Comparison of ENCODE assay signal across 25 cellular contexts in genomic region chr3:73667889-73668288, GRCh38. TPM values are rescaled to one million over a fixed set of nuclear protein-coding genes. Genes with fewer than 3 reads are reported as not detected.
"Had no signal": no experiment of that assay in that cellular context is flagged by ENCODE, and none has a peak within 500 bp of the region (broad histone marks: within the 10 kb centered on the region; RNA-seq: fewer than 3 reads in every experiment).

No MANE protein-coding gene starts in this region.

- H3K9me2 ChIP-seq: SK-N-SH had no signal

- H3K4me2 ChIP-seq: SK-N-SH had no signal

- ATAC-seq: activated CD4-positive, alpha-beta T cell treated with anti-CD3 and anti-CD28 coated beads for 36 hours; activated CD8-positive, alpha-beta T cell treated with anti-CD3 and anti-CD28 coated beads, Interleukin-2, amount 10 ng/mL, durations not matched to agents 7 days and 5 days; activated naive CD4-positive, alpha-beta T cell treated with anti-CD3 and anti-CD28 coated beads, Interleukin-2, amount 50 U/mL, for 72 hours; activated naive CD8-positive, alpha-beta T cell treated with anti-CD3 and anti-CD28 coated beads, Interleukin-2, amount 50 U/mL, for 24 hours had no signal

- H3K27me3 Mint-ChIP-seq: activated naive CD8-positive, alpha-beta T cell treated with anti-CD3 and anti-CD28 coated beads, Interleukin-2, amount 50 U/mL, for 24 hours; activated T-cell treated with anti-CD3 and anti-CD28 coated beads, Interleukin-2, amount 50 U/mL, for 24 hours; brain had no signal

- H3K4me3 ChIP-seq: Peyer's patch, SJCRH30 had no signal

- H3K27ac ChIP-seq: Peyer's patch, RWPE1, SJCRH30 had no signal

- H3K4me1 ChIP-seq: Peyer's patch, SJCRH30 had no signal

- H3K27me3 ChIP-seq: Peyer's patch, SJCRH30 had no signal

- H3K27ac Mint-ChIP-seq: activated CD4-positive, alpha-beta T cell treated with anti-CD3 and anti-CD28 coated beads for 36 hours; activated CD8-positive, alpha-beta T cell treated with anti-CD3 and anti-CD28 coated beads, Interleukin-2, amount 10 ng/mL, durations not matched to agents 7 days and 5 days; activated naive CD4-positive, alpha-beta T cell treated with anti-CD3 and anti-CD28 coated beads, Interleukin-2, amount 50 U/mL, for 72 hours; activated naive CD8-positive, alpha-beta T cell treated with anti-CD3 and anti-CD28 coated beads, Interleukin-2, amount 50 U/mL, for 24 hours; activated T-cell treated with anti-CD3 and anti-CD28 coated beads, Interleukin-2, amount 50 U/mL, for 24 hours had no signal

- H3K9me3 Mint-ChIP-seq: brain had no signal

- H3K36me3 Mint-ChIP-seq: activated naive CD4-positive, alpha-beta T cell treated with anti-CD3 and anti-CD28 coated beads, Interleukin-2, amount 50 U/mL, for 72 hours; brain had no signal

- DNase-seq: activated CD4-positive, alpha-beta T cell treated with anti-CD3 and anti-CD28 coated beads for 36 hours; activated CD4-positive, alpha-beta T cell treated with anti-CD3 and anti-CD28 coated beads, Interleukin-2, amount 50 U/mL, for 1 hour; activated CD8-positive, alpha-beta memory T cell treated with anti-CD3 and anti-CD28 coated beads, Interleukin-2, amount 50 U/mL, for 48 hours; activated CD8-positive, alpha-beta T cell treated with anti-CD3 and anti-CD28 coated beads, Interleukin-2, amount 10 ng/mL, durations not matched to agents 7 days and 5 days; activated effector memory CD4-positive, alpha-beta T cell treated with anti-CD3 and anti-CD28 coated beads, Interleukin-2, amount 50 U/mL, for 16 hours; activated naive CD4-positive, alpha-beta T cell treated with Interleukin-2 at 50 U/mL for 16 hours; activated naive CD8-positive, alpha-beta T cell treated with anti-CD3 and anti-CD28 coated beads, Interleukin-2, amount 50 U/mL, for 24 hours; activated T-cell treated with anti-CD3 and anti-CD28 coated beads, Interleukin-2, amount 50 U/mL, for 24 hours; amygdala; Karpas-422; NCI-H1105 treated with DMSO at 0.1 percent for 48 hours; NCI-H146; NCI-H187 treated with DMSO at 0.1 percent for 48 hours; NCI-H2081 treated with DMSO at 0.1 percent for 48 hours; NCI-H446; NCI-H524; Peyer's patch; Right ventricle myocardium superior; SJCRH30; SK-N-SH; T-helper 1 cell had no signal

- H3K4me3 Mint-ChIP-seq: activated CD4-positive, alpha-beta T cell treated with anti-CD3 and anti-CD28 coated beads for 36 hours; activated CD8-positive, alpha-beta T cell treated with anti-CD3 and anti-CD28 coated beads, Interleukin-2, amount 10 ng/mL, durations not matched to agents 7 days and 5 days; activated naive CD8-positive, alpha-beta T cell treated with anti-CD3 and anti-CD28 coated beads, Interleukin-2, amount 50 U/mL, for 24 hours; activated T-cell treated with anti-CD3 and anti-CD28 coated beads, Interleukin-2, amount 50 U/mL, for 24 hours; brain had no signal

- H3K36me3 ChIP-seq: Peyer's patch, SJCRH30 had no signal

- H3K9me3 ChIP-seq: Peyer's patch, SJCRH30, SK-N-SH had no signal

- H3K4me1 Mint-ChIP-seq: activated CD4-positive, alpha-beta T cell treated with anti-CD3 and anti-CD28 coated beads for 36 hours; activated naive CD8-positive, alpha-beta T cell treated with anti-CD3 and anti-CD28 coated beads, Interleukin-2, amount 50 U/mL, for 24 hours had no signal

- H3K9ac ChIP-seq: SK-N-SH had no signal

RNA-seq across cellular contexts. Expression of gene PDZRN3, which starts 43.1 kb away (rescaled TPM):
- total RNA-seq: activated CD4-positive, alpha-beta T cell treated with anti-CD3 and anti-CD28 coated beads for 36 hours; activated CD8-positive, alpha-beta T cell treated with anti-CD3 and anti-CD28 coated beads, Interleukin-2, amount 10 ng/mL, durations not matched to agents 7 days and 5 days; activated naive CD4-positive, alpha-beta T cell treated with anti-CD3 and anti-CD28 coated beads, Interleukin-2, amount 50 U/mL, for 72 hours; T-helper 2 cell treated with Interferon-gamma antibody and Interleukin-4, amounts not matched to agents 100 ng/mL and 5 ng/mL, for 36 hours had no signal
